In the genomic region with DNA sequence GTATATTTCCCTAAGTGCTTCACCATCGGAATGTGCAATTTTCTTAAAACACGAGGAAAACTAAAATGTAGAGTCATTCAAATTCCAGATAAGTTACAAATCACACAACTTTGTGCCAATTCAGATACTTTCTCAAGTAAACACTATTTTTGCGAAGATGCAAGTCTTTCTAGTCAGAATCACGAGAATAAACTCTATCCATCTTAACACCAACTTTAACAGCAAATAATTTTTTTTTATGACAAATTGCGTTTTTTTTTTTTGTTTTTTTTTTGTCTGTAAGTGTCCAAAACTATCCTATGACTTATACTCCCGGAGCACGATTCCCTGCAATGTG, we compare ENCODE assay signal across 8 cellular contexts. TPM values are rescaled to one million over a fixed set of nuclear protein-coding genes. Genes with fewer than 3 reads are reported as not detected.
DNase-seq lines count a peak whose midpoint lies in the region; ATAC-seq lines count a peak whose summit lies in the region.

No MANE protein-coding gene starts in this region.

- H3K9ac ChIP-seq in SK-N-MC (ENCODE audit: insufficient read length): peak overlapping the region; percentile 86

- H3K27ac ChIP-seq in SK-N-MC: peak overlapping the region; percentile 87

- ATAC-seq in HG03469 (IDR thresholded peaks at IDR 0.05; ENCODE audit: unreplicated experiment): no peak

- H3K4me3 ChIP-seq in SK-N-MC: peak overlapping the region; percentile 94

- no peaks in the 10 kb centered on the region for H3K36me3 ChIP-seq in SK-N-MC (ENCODE audit: insufficient read depth, low read length)

- no peaks in the 10 kb centered on the region for H3K9me3 ChIP-seq in SK-N-MC (ENCODE audit: low read depth, low read length)

- DNase-seq in ELR (ENCODE audit: low read depth): peak; percentile 68
- no peak for DNase-seq in SK-N-MC (ENCODE audit: low read depth, low spot score)
- peak; percentile 94 for DNase-seq in fibroblast of peridontal ligament (ENCODE audit: extremely low read depth)
- peak; percentile 67 for DNase-seq in renal cortical epithelial cell (ENCODE audit: low read depth)
- DNase-seq in NCI-H526 (lab: John Stamatoyannopoulos, UW): no peak
- no peak for DNase-seq in NCI-H1048 (lab: John Stamatoyannopoulos, UW)
- DNase-seq in stimulated activated CD4-positive, alpha-beta T cell treated with anti-CD3 and anti-CD28 coated beads, Interleukin-12 subunit alpha, Interleukin-12 subunit beta, amount 100 ng/mL, for 4 hours: no peak

RNA-seq across cellular contexts. Expression of gene STAG1, which starts 1.3 kb away (rescaled TPM):
- total RNA-seq in renal cortical epithelial cell: 25.5 and 41.3 TPM in 2 replicates

Comparison
In these comparisons a context has a peak if more than half of its experiments do, and no peak if none do; other contexts are left out.
1. DNase-seq: peak in ELR (single experiment), fibroblast of peridontal ligament (single experiment) and renal cortical epithelial cell (single experiment); none in SK-N-MC (single experiment), NCI-H526 (0 of 2), NCI-H1048 (single experiment) and stimulated activated CD4-positive, alpha-beta T cell treated with anti-CD3 and anti-CD28 coated beads, Interleukin-12 subunit alpha, Interleukin-12 subunit beta, amount 100 ng/mL, for 4 hours (single experiment).